In the genomic region with DNA sequence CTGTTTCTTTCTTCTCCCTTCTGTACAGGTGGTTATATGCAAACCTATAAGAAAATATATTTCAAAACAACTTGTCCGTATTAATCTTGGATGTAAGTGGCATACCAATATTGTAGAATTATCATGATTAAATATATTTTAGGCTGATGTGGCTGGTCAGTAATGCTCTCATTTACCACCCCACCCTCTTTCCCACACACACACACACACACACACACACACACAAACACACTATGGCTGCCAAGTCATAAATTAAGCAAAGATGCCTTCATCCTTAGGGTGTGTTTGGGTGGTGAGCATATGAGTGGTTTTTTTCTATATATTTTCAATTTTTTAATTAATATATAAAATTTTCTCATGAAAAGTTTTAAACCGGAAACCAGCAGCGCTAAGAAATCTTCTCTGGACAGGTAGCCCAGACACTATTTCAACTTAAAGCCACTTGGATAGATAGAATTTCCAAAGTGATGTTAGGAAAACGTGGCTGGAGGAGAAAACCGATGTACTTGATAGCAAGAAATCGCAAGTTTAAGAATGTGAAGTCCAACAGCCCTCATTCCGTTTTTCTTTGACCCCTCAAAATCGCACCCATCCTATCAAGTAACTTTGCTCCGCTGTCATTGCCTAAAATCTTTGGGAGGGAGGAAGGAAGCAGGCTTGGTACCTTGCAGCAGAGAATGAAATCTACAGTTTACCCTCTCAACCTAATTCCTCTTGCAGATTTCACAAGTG, we compare ENCODE assay signal across 8 cellular contexts.
DNase-seq lines count a peak whose midpoint lies in the region; ATAC-seq and TF ChIP-seq lines count a peak whose summit lies in the region.

No MANE protein-coding gene starts in this region.

- H3K27ac ChIP-seq in caudate nucleus (ENCODE audit: low read depth, low read length) (peak overlapping the region; percentile 9), mucosa of rectum (ENCODE audit: low read depth in 2 of 2, low read length in 2 of 2) (peak overlapping the region in 1 of 2 donors; percentile 65)

- no peaks in the 10 kb centered on the region for H3K27me3 ChIP-seq in mucosa of rectum (ENCODE audit: control insufficient read depth in 2 of 2, insufficient read depth in 2 of 2, low read length in 2 of 2)

- TF ChIP-seq CTCF in AG04449 (IDR thresholded peaks at IDR 0.05; ENCODE audit: insufficient read depth, low read length, missing control alignments), result no peak

- peak overlapping the region; percentile 92 to 96 (median 93) for H3K27ac Mint-ChIP-seq in IgD-negative memory B cell

- no peaks in the 10 kb centered on the region for H3K9me3 Mint-ChIP-seq in IgD-negative memory B cell

- DNase-seq in AG04449 (ENCODE audit: low read depth, low spot score), result no peak
- no peak for DNase-seq in caudate nucleus (lab: John Stamatoyannopoulos, UW)
- DNase-seq in NCI-H1694 (lab: John Stamatoyannopoulos, UW), result no peak
- no peak for DNase-seq in DMS79 treated with DMSO at 0.1 percent for 48 hours (lab: John Stamatoyannopoulos, UW)
- DNase-seq in NK-92 (lab: John Stamatoyannopoulos, UW; ENCODE audit: unreplicated experiment), result no peak

- H3K4me3 ChIP-seq in AG04449 (ENCODE audit: low read depth, low read length) (peak overlapping the region; percentile 58), mucosa of rectum (ENCODE audit: low read length in 2 of 2) (peak overlapping the region; percentile 59 to 92)

- peaks cover 31 to 54% (median 44%) of the 10 kb centered on the region in 3 donors for H3K4me1 Mint-ChIP-seq in IgD-negative memory B cell

- peak overlapping the region; percentile 92 to 100 (median 98) for H3K4me3 Mint-ChIP-seq in IgD-negative memory B cell

- peak overlapping the region; percentile 66 to 83 for H3K9ac ChIP-seq in mucosa of rectum (ENCODE audit: low read depth in 1 of 2, low read length in 2 of 2)

- H3K9me3 ChIP-seq in mucosa of rectum (ENCODE audit: control insufficient read depth in 2 of 2, low read length in 2 of 2), result no peaks in the 10 kb centered on the region

- POLR2A ChIA-PET in AG04449 (lab: Yijun Ruan, JAX), result no interaction called here

- peaks cover 8 to 12% of the 10 kb centered on the region in 2 donors for H3K4me1 ChIP-seq in mucosa of rectum (ENCODE audit: control insufficient read depth in 2 of 2, insufficient read depth in 2 of 2, low read length in 2 of 2)

- ATAC-seq in GM18907 (IDR thresholded peaks at IDR 0.05; ENCODE audit: unreplicated experiment), result no peak

- CTCF ChIA-PET in AG04449 (lab: Yijun Ruan, JAX), result interaction anchor here (1.6 kb wide), 1 partner anchor 220 kb away, joined by 6 read pairs; no protein-coding TSS in a partner anchor

- peaks cover 10% of the 10 kb centered on the region for H3K36me3 Mint-ChIP-seq in IgD-negative memory B cell

- peaks cover 5 to 18% of the 10 kb centered on the region in 2 donors for H3K36me3 ChIP-seq in mucosa of rectum (ENCODE audit: control insufficient read depth in 2 of 2, insufficient read depth in 2 of 2, low read length in 2 of 2)

- no peaks in the 10 kb centered on the region for H3K27me3 Mint-ChIP-seq in IgD-negative memory B cell
